ENCODE assay signal across 8 cellular contexts in genomic region chr10:58513189-58514101, GRCh38. TPM values are rescaled to one million over a fixed set of nuclear protein-coding genes. Genes with fewer than 3 reads are reported as not detected.
DNase-seq lines count a peak whose midpoint lies in the region; ATAC-seq and TF ChIP-seq lines count a peak whose summit lies in the region.

No MANE protein-coding gene starts in this region.

- H3K4me1 ChIP-seq in HUES64 (ENCODE audit: insufficient read depth, low read length), result peaks cover 10% of the 10 kb centered on the region
- peaks cover 0 to 50% (median 3%) of the 10 kb centered on the region in 3 donors for H3K4me1 ChIP-seq in gastroesophageal sphincter

- peak in 1 of 2 donors; percentile 33 for TF ChIP-seq POLR2A in gastroesophageal sphincter (IDR thresholded peaks at IDR 0.05)

- H3K4me3 ChIP-seq in HUES64 (ENCODE audit: low read length) (peak overlapping the region; percentile 57), gastroesophageal sphincter (peak overlapping the region; percentile 81 to 82)

- DNase-seq in GM04504 (ENCODE audit: low read depth) (peak; percentile 64), DMS79 (lab: John Stamatoyannopoulos, UW) (no peak), NCI-H1930 (lab: John Stamatoyannopoulos, UW) (no peak)
- DNase-seq in activated CD8-positive, alpha-beta memory T cell treated with anti-CD3 and anti-CD28 coated beads, Interleukin-2, amount 10 ng/mL, durations not matched to agents 7 days and 5 days, result no peak

- H3K9me3 ChIP-seq in HUES64 (ENCODE audit: insufficient read depth, low read depth, low read length), result no peaks in the 10 kb centered on the region
- no peaks in the 10 kb centered on the region for H3K9me3 ChIP-seq in gastroesophageal sphincter

- TF ChIP-seq CTCF in gastroesophageal sphincter (IDR thresholded peaks at IDR 0.05) (peak in 1 of 4 experiments; percentile 17), nephron (IDR thresholded peaks at IDR 0.05; ENCODE audit: unreplicated experiment in 3 of 3) (no peak)

- peak; percentile 21 for ATAC-seq in activated CD8-positive, alpha-beta memory T cell treated with anti-CD3 and anti-CD28 coated beads, Interleukin-2, amount 10 ng/mL, durations not matched to agents 7 days and 5 days
- ATAC-seq in gastroesophageal sphincter (peak; percentile 74), HG02610 (IDR thresholded peaks at IDR 0.05; ENCODE audit: unreplicated experiment) (no peak)

- no peak overlapping the region for H3K27ac Mint-ChIP-seq in activated CD8-positive, alpha-beta memory T cell treated with anti-CD3 and anti-CD28 coated beads, Interleukin-2, amount 10 ng/mL, durations not matched to agents 7 days and 5 days
- H3K27ac Mint-ChIP-seq in nephron, result peak overlapping the region; percentile 93 to 97 (median 94)

- whole genome bisulfite sequencing in HUES64, result under 1% methylated on average over 53 of the region's 53 CpGs
- 0% methylated on average over 4 of the region's 53 CpGs; no CpG with 5 or more reads in 1 of the 2 donors for WGBS in gastroesophageal sphincter (ENCODE audit: low coverage in 1 of 2), 2 donors

- peaks cover 5% of the 10 kb centered on the region for H3K36me3 Mint-ChIP-seq in activated CD8-positive, alpha-beta memory T cell treated with anti-CD3 and anti-CD28 coated beads, Interleukin-2, amount 10 ng/mL, durations not matched to agents 7 days and 5 days
- H3K36me3 Mint-ChIP-seq in nephron (ENCODE audit: low read depth), result no peaks in the 10 kb centered on the region

- H3K4me1 Mint-ChIP-seq in activated CD8-positive, alpha-beta memory T cell treated with anti-CD3 and anti-CD28 coated beads, Interleukin-2, amount 10 ng/mL, durations not matched to agents 7 days and 5 days, result peaks cover 19% of the 10 kb centered on the region
- H3K4me1 Mint-ChIP-seq in nephron, result peaks cover 16% of the 10 kb centered on the region

- H3K9ac ChIP-seq in HUES64 (ENCODE audit: low read depth, low read length), result peak overlapping the region; percentile 20; the same call in 1 of the 2 replicates

- CTCF ChIA-PET in activated CD8-positive, alpha-beta memory T cell treated with anti-CD3 and anti-CD28 coated beads, Interleukin-2, amount 10 ng/mL, durations not matched to agents 7 days and 5 days (lab: Charles Lee), result interaction anchor here (1.0 kb wide), 1 partner anchor 19 kb away, joined by 3 read pairs; no protein-coding TSS in a partner anchor

- H3K27me3 ChIP-seq in HUES64 (ENCODE audit: insufficient read depth, low read length) (peaks cover 62% of the 10 kb centered on the region), gastroesophageal sphincter (no peaks in the 10 kb centered on the region)

- H3K27me3 Mint-ChIP-seq in activated CD8-positive, alpha-beta memory T cell treated with anti-CD3 and anti-CD28 coated beads, Interleukin-2, amount 10 ng/mL, durations not matched to agents 7 days and 5 days, result peaks cover 40% of the 10 kb centered on the region
- peaks cover 8% of the 10 kb centered on the region for H3K27me3 Mint-ChIP-seq in nephron (ENCODE audit: low read depth)

- H3K27ac ChIP-seq in HUES64 (ENCODE audit: low read depth, low read length) (no peak overlapping the region), gastroesophageal sphincter (peak overlapping the region; percentile 76 to 92 (median 90))

- TF ChIP-seq EP300 in gastroesophageal sphincter (IDR thresholded peaks at IDR 0.05), result no peak

- no peaks in the 10 kb centered on the region for H3K9me3 Mint-ChIP-seq in activated CD8-positive, alpha-beta memory T cell treated with anti-CD3 and anti-CD28 coated beads, Interleukin-2, amount 10 ng/mL, durations not matched to agents 7 days and 5 days (ENCODE audit: low read depth)
- H3K9me3 Mint-ChIP-seq in nephron, result no peaks in the 10 kb centered on the region

- no peaks in the 10 kb centered on the region for H3K36me3 ChIP-seq in HUES64 (ENCODE audit: insufficient read depth, low read length)
- no peaks in the 10 kb centered on the region for H3K36me3 ChIP-seq in gastroesophageal sphincter

- peak overlapping the region; percentile 46 for H3K4me3 Mint-ChIP-seq in activated CD8-positive, alpha-beta memory T cell treated with anti-CD3 and anti-CD28 coated beads, Interleukin-2, amount 10 ng/mL, durations not matched to agents 7 days and 5 days
- H3K4me3 Mint-ChIP-seq in nephron, result peak overlapping the region; percentile 94 to 98 (median 96)

RNA-seq across cellular contexts. Expression of gene BICC1, which starts 0.8 kb away (rescaled TPM):
- 0.55 TPM for polyA plus RNA-seq in HUES64 (2013, experiment 1 of 2)
- 0.89 TPM for polyA plus RNA-seq in HUES64 (2013, experiment 2 of 2)
- total RNA-seq in activated CD8-positive, alpha-beta memory T cell treated with anti-CD3 and anti-CD28 coated beads, Interleukin-2, amount 10 ng/mL, durations not matched to agents 7 days and 5 days, result under 1 TPM in 1 of 2 experiments, not detected in 1; 0.14 TPM
- total RNA-seq in gastroesophageal sphincter, result 10 to 100 TPM; 18.6 to 27.8 (median 22.5) TPM

Comparison
In these comparisons a context has a peak if more than half of its experiments do, and no peak if none do; other contexts are left out.
1. RNA of gene BICC1, which starts 0.8 kb away (total RNA-seq): 18.6 to 27.8 TPM in gastroesophageal sphincter; 0.14 TPM in activated CD8-positive, alpha-beta memory T cell treated with anti-CD3 and anti-CD28 coated beads, Interleukin-2, amount 10 ng/mL, durations not matched to agents 7 days and 5 days; every median in the first group is over 10 times any median in the second.